20 cellular contexts compared by ENCODE assay signal in genomic region chr2:165115258-165115657, GRCh38.
DNase-seq lines count a peak whose midpoint lies in the region; ATAC-seq, FAIRE-seq and TF ChIP-seq lines count a peak whose summit lies in the region.
"Had no signal": no experiment of that assay in that cellular context is flagged by ENCODE, and none has a peak within 500 bp of the region (broad histone marks: within the 10 kb centered on the region; RNA-seq: fewer than 3 reads in every experiment).

No MANE protein-coding gene starts in this region.

- H3K4me1 ChIP-seq in HepG2 (ENCODE audit: insufficient read depth, low read length) = peaks cover 57% of the 10 kb centered on the region
- peaks cover 0 to 9% (median 0%) of the 10 kb centered on the region in 4 donors for H3K4me1 ChIP-seq in right lobe of liver
- no peaks in the 10 kb centered on the region for H3K4me1 ChIP-seq in mesenchymal stem cell (ENCODE audit: control insufficient read depth, insufficient read depth, low read depth, low read length)
- H3K4me1 ChIP-seq in heart right ventricle = no peaks in the 10 kb centered on the region
- H3K4me1 ChIP-seq: BLaER1 had no signal

- H3K27ac ChIP-seq in HepG2 (ENCODE audit: extremely low read length, insufficient read depth, low read length) = peak overlapping the region; percentile 7
- no peak overlapping the region for H3K27ac ChIP-seq in right lobe of liver
- H3K27ac ChIP-seq in caudate nucleus (ENCODE audit: low read depth, low read length) = peak overlapping the region; percentile 36
- no peak overlapping the region for H3K27ac ChIP-seq in mesenchymal stem cell (ENCODE audit: low read length, poor library complexity, severe bottlenecking)
- no peak overlapping the region for H3K27ac ChIP-seq in heart right ventricle
- H3K27ac ChIP-seq: 22Rv1, BLaER1, C4-2B had no signal

- TF ChIP-seq RAD21 in HepG2 (CRISPR knock-in tag; IDR thresholded peaks at IDR 0.05) = no peak

- intact Hi-C loops in HepG2 (cut with micrococcal nuclease; ENCODE audit: unreplicated experiment) = no loop called here
- intact Hi-C loops in right lobe of liver (cut with DNase I) = no loop called here
- intact Hi-C loops in heart right ventricle (cut with DNase I) = no loop called here

- H3K27me3 ChIP-seq in HepG2 (ENCODE audit: control insufficient read depth in 1 of 2, insufficient read depth in 2 of 2, low read length in 2 of 2) (no peaks in the 10 kb centered on the region), right lobe of liver (no peaks in the 10 kb centered on the region), mesenchymal stem cell (ENCODE audit: control insufficient read depth in 1 of 2, insufficient read depth in 1 of 2, low read length in 2 of 2) (no peaks in the 10 kb centered on the region), heart right ventricle (no peaks in the 10 kb centered on the region)
- H3K27me3 ChIP-seq: BLaER1 had no signal

- no peak for TF ChIP-seq CTCF in HepG2 (CRISPR knock-in tag; IDR thresholded peaks at IDR 0.05)
- no peak for TF ChIP-seq CTCF in right lobe of liver (IDR thresholded peaks at IDR 0.05)
- TF ChIP-seq CTCF in heart right ventricle (IDR thresholded peaks at IDR 0.05) = no peak

- H3K4ac ChIP-seq in mesenchymal stem cell (ENCODE audit: low read depth in 1 of 2, low read length in 2 of 2) = peak overlapping the region in 1 of 2 experiments; percentile 41

- DNase-seq in HepG2 (ENCODE audit: low spot score) (peak; percentile 36), right lobe of liver (no peak), caudate nucleus (lab: John Stamatoyannopoulos, UW) (no peak), mesenchymal stem cell (no peak), heart right ventricle (no peak)
- DNase-seq: Caco-2; CD4-positive, CD25-positive, alpha-beta regulatory T cell; CD8-positive, alpha-beta T cell; DMS153; DND-41; H7; HCEC 1CT had no signal

- no peak overlapping the region for H2BK15ac ChIP-seq in mesenchymal stem cell (ENCODE audit: low read depth, poor library complexity, severe bottlenecking)

- H4K20me1 ChIP-seq in HepG2 (ENCODE audit: insufficient read depth, low read length) = no peaks in the 10 kb centered on the region
- H4K20me1 ChIP-seq: BLaER1 had no signal

- H3K79me1 ChIP-seq in mesenchymal stem cell (replicated peaks; ENCODE audit: low read length, poor library complexity, severe bottlenecking) = no peaks in the 10 kb centered on the region

- no TSS peak for BruUV-seq in HepG2 (replicated peaks; lab: Mats Ljungman, UMichigan)

- H3K14ac ChIP-seq in mesenchymal stem cell (ENCODE audit: low read length in 2 of 2) = no peak overlapping the region

- H3K36me3 ChIP-seq in HepG2 (replicated peaks in 1 of 2; ENCODE audit: control insufficient read depth in 1 of 2, insufficient read depth in 2 of 2, low read length in 2 of 2) (no peaks in the 10 kb centered on the region), right lobe of liver (no peaks in the 10 kb centered on the region), mesenchymal stem cell (ENCODE audit: control insufficient read depth in 1 of 2, insufficient read depth in 2 of 2, low read depth in 1 of 2, low read length in 2 of 2) (no peaks in the 10 kb centered on the region), heart right ventricle (no peaks in the 10 kb centered on the region)
- H3K36me3 ChIP-seq: BLaER1 had no signal

- H3K18ac ChIP-seq in mesenchymal stem cell (ENCODE audit: low read depth in 1 of 2, low read length in 2 of 2) = no peak overlapping the region

- TF ChIP-seq EP300 in HepG2 (IDR thresholded peaks at IDR 0.05; ENCODE audit: low read depth in 2 of 2, low read length in 2 of 2) (peak in 1 of 2 experiments; percentile 67; a peak in 2 of 4 replicates), HepG2 (CRISPR knock-in tag; IDR thresholded peaks at IDR 0.05; ENCODE audit: borderline replicate concordance) (no peak)

- H2AFZ ChIP-seq in HepG2 (ENCODE audit: low read length) = no peak overlapping the region
- H2AFZ ChIP-seq in mesenchymal stem cell (ENCODE audit: low read depth, low read length) = no peak overlapping the region

- no peak overlapping the region for H3K4me3 ChIP-seq in HepG2 (replicated peaks in 1 of 3; ENCODE audit: insufficient read depth in 1 of 3, low read depth in 2 of 3, low read length in 3 of 3)
- H3K4me3 ChIP-seq in right lobe of liver = no peak overlapping the region
- no peak overlapping the region for H3K4me3 ChIP-seq in mesenchymal stem cell (ENCODE audit: insufficient read depth in 1 of 2, low read depth in 1 of 2, low read length in 2 of 2)
- H3K4me3 ChIP-seq in heart right ventricle = no peak overlapping the region
- H3K4me3 ChIP-seq: BLaER1 had no signal

- no peak overlapping the region for H4K91ac ChIP-seq in mesenchymal stem cell (ENCODE audit: low read length)

- TF ChIP-seq POLR2A in HepG2 (IDR thresholded peaks at IDR 0.05; ENCODE audit: insufficient read depth in 1 of 2, low read depth in 2 of 2, low read length in 2 of 2) = no peak
- no peak for TF ChIP-seq POLR2A in right lobe of liver (IDR thresholded peaks at IDR 0.05)

- no peak overlapping the region for H2BK120ac ChIP-seq in mesenchymal stem cell (ENCODE audit: low read depth, low read length)

- H3K23ac ChIP-seq in mesenchymal stem cell (ENCODE audit: low read length in 2 of 2) = no peak overlapping the region

- no peaks in the 10 kb centered on the region for H3K79me2 ChIP-seq in HepG2 (ENCODE audit: insufficient read depth, low read length)

- no peak overlapping the region for H2BK12ac ChIP-seq in mesenchymal stem cell (ENCODE audit: low read length in 2 of 2)

- no peak overlapping the region for H4K8ac ChIP-seq in mesenchymal stem cell (ENCODE audit: low read length)

- in situ Hi-C loops in HepG2 (cut with HindIII; ENCODE audit: extremely low pct_ligation_motif_present, low pct_unique_long_range_greater_than_20kb) = no loop called here

- ATAC-seq in HepG2 (no peak), right lobe of liver (no peak), heart right ventricle (no peak), HG03378 (IDR thresholded peaks at IDR 0.05; ENCODE audit: unreplicated experiment) (no peak)
- ATAC-seq: CD8-positive, alpha-beta T cell had no signal

- POLR2A ChIA-PET in HepG2 (lab: Yijun Ruan, JAX) = no interaction called here

- CTCF ChIA-PET in HepG2 (lab: Yijun Ruan, JAX; ENCODE audit: low intra/inter-chr PET ratio, low total read pairs) = no interaction called here

- WGBS in HepG2 (ENCODE audit: low lambda C conversion rate) = 22% methylated on average over 6 of the region's 6 CpGs
- 63% methylated on average over 6 of the region's 6 CpGs for WGBS in right lobe of liver (ENCODE audit: insufficient coverage, low coverage, low lambda C conversion rate, missing lambda C conversion rate)
- 89% methylated on average over 5 of the region's 6 CpGs for WGBS in mesenchymal stem cell
- WGBS in heart right ventricle, 2 donors = 80 to 89% methylated on average over 6 of the region's 6 CpGs

- no peak overlapping the region for H2BK5ac ChIP-seq in mesenchymal stem cell (ENCODE audit: low read depth, low read length, poor library complexity, severe bottlenecking)

- H3K4me2 ChIP-seq in HepG2 (ENCODE audit: low read depth, low read length) (peak overlapping the region; percentile 47), mesenchymal stem cell (ENCODE audit: low read length, poor library complexity, severe bottlenecking) (no peak overlapping the region)
- H3K4me2 ChIP-seq: BLaER1 had no signal

- H3K9me3 ChIP-seq in HepG2 (ENCODE audit: low read length) = peaks cover 4% of the 10 kb centered on the region; the same call in 1 of the 2 replicates
- no peaks in the 10 kb centered on the region for H3K9me3 ChIP-seq in right lobe of liver
- no peaks in the 10 kb centered on the region for H3K9me3 ChIP-seq in mesenchymal stem cell (ENCODE audit: control insufficient read depth, low read length)
- no peaks in the 10 kb centered on the region for H3K9me3 ChIP-seq in heart right ventricle
- H3K9me3 ChIP-seq: BLaER1, Caco-2 had no signal

- H3K9ac ChIP-seq in HepG2 (ENCODE audit: insufficient read depth, low read depth, low read length) (no peak overlapping the region), mesenchymal stem cell (ENCODE audit: low read length) (no peak overlapping the region)
- H3K9ac ChIP-seq: BLaER1 had no signal

- FAIRE-seq in HepG2 (lab: Jason Lieb, UNC) = no peak
- FAIRE-seq: A204.1, G401.6, GM12892, H1 had no signal

- H2AK5ac ChIP-seq in mesenchymal stem cell (ENCODE audit: low read length, severe bottlenecking) = peak overlapping the region; percentile 45

TF ChIP-seq in HepG2, 621 proteins besides CTCF, POLR2A, EP300 and RAD21 (continues in another document):
- TF ChIP-seq ZGPAT (CRISPR knock-in tag; IDR thresholded peaks at IDR 0.05) = 0 out of 2 replicates have a peak, but pooled peaks have one; percentile 20
- TF ChIP-seq GATAD2A (CRISPR knock-in tag; IDR thresholded peaks at IDR 0.05) = peak; percentile 50
- TF ChIP-seq HMG20A (CRISPR knock-in tag; IDR thresholded peaks at IDR 0.05; ENCODE audit: borderline replicate concordance) = peak; percentile 69; the same call in 1 of the 2 replicates
- peak; percentile 38; the same call in 1 of the 2 replicates for TF ChIP-seq RXRB (CRISPR knock-in tag; IDR thresholded peaks at IDR 0.05; ENCODE audit: borderline replicate concordance)
- TF ChIP-seq GABPB1 (CRISPR knock-in tag; IDR thresholded peaks at IDR 0.05) = peak; percentile 42; the same call in 1 of the 2 replicates
- no peak for TF ChIP-seq MIER2 (CRISPR knock-in tag; IDR thresholded peaks at IDR 0.05)
- TF ChIP-seq POGZ (CRISPR knock-in tag; IDR thresholded peaks at IDR 0.05) = peak; percentile 41; the same call in 1 of the 2 replicates

Comparison
In these comparisons a context has a peak if more than half of its experiments do, and no peak if none do; other contexts are left out.
1. H3K27ac ChIP-seq: peak in HepG2 (single experiment) and caudate nucleus (single experiment); none in right lobe of liver (0 of 3), mesenchymal stem cell (single experiment) and heart right ventricle (0 of 10).